16 cellular contexts compared by ENCODE assay signal in genomic region chr16:69190598-69190997, GRCh38. TPM values are rescaled to one million over a fixed set of nuclear protein-coding genes. Genes with fewer than 3 reads are reported as not detected.
DNase-seq lines count a peak whose midpoint lies in the region; ATAC-seq and TF ChIP-seq lines count a peak whose summit lies in the region.
"Had no signal": no experiment of that assay in that cellular context is flagged by ENCODE, and none has a peak within 500 bp of the region (broad histone marks: within the 10 kb centered on the region; RNA-seq: fewer than 3 reads in every experiment).

No MANE protein-coding gene starts in this region.

- H4K20me1 ChIP-seq in PC-9 (ENCODE audit: insufficient read depth): peaks cover 6% of the 10 kb centered on the region; the same call in 1 of the 2 replicates

- no TSS peak for BruUV-seq in PC-9 (replicated peaks; lab: Mats Ljungman, UMichigan)

- peaks cover 33% of the 10 kb centered on the region for H3K4me1 ChIP-seq in PC-9 (replicated peaks; ENCODE audit: insufficient read depth)
- H3K4me1 ChIP-seq in vagina: peaks cover 74% of the 10 kb centered on the region

- CTCF ChIA-PET in PC-9 (lab: Charles Lee): no interaction called here

- H3F3A ChIP-seq in PC-9 (ENCODE audit: insufficient read depth, low read depth): peaks cover 13% of the 10 kb centered on the region; the same call in 1 of the 2 replicates

- H2AFZ ChIP-seq in PC-9: no peak overlapping the region

- TF ChIP-seq CTCF in GM12865 (IDR thresholded peaks at IDR 0.05; ENCODE audit: insufficient read depth, low read depth, low read length, missing control alignments) (no peak), PC-9 (conservative IDR thresholded peaks at IDR 0.05) (no peak), vagina (IDR thresholded peaks at IDR 0.05) (no peak)

- POLR2A ChIA-PET in PC-9 (lab: Charles Lee; ENCODE audit: unreplicated experiment): interaction anchor here (0.6 kb wide), 2 partner anchors 40 to 461 kb away, joined by 3 read pairs; no protein-coding TSS in a partner anchor

- TF ChIP-seq POLR2A in vagina (IDR thresholded peaks at IDR 0.05): no peak

- DNase-seq in AML-193 (lab: John Stamatoyannopoulos, UW) (peak; percentile 89 to 90), GM12865 (ENCODE audit: low read depth) (peak; percentile 23), PC-9 (peak in 1 of 2 experiments; percentile 50), fibroblast of gingiva (ENCODE audit: low read depth) (peak; percentile 31), vagina (ENCODE audit: extremely low spot score in 2 of 2) (no peak), NCI-H226 (no peak)
- DNase-seq in NK-92 treated with Interleukin-12 subunit alpha and Interleukin-12 subunit beta, amount 100 ng/mL, for 24 hours (lab: John Stamatoyannopoulos, UW): no peak
- DNase-seq: activated naive CD4-positive, alpha-beta T cell treated with anti-CD3 and anti-CD28 coated beads for 36 hours; cerebellar nuclear complex; erythroblast; NCI-H1092; psoas muscle; stimulated activated CD4-positive, alpha-beta T cell treated with anti-CD3 and anti-CD28 coated beads, Interleukin-1b, Interleukin-23, amount 100 ng/mL, for 48 hours had no signal

- no peaks in the 10 kb centered on the region for H3K27me3 ChIP-seq in PC-9 (ENCODE audit: insufficient read depth, low read depth)
- no peaks in the 10 kb centered on the region for H3K27me3 ChIP-seq in vagina

- H3K4me2 ChIP-seq in PC-9: peak overlapping the region; percentile 18; the same call in 1 of the 2 replicates

- H3K9me2 ChIP-seq in PC-9 (ENCODE audit: insufficient read depth): no peaks in the 10 kb centered on the region

- ATAC-seq in HG03457 (IDR thresholded peaks at IDR 0.05; ENCODE audit: unreplicated experiment): no peak
- ATAC-seq: psoas muscle; SK-N-SH treated with all-trans-retinoic acid at 6 μM for 48 hours; stimulated activated effector memory CD8-positive, alpha-beta T cell treated with anti-CD3 and anti-CD28 coated beads, Interleukin-12 subunit alpha, Interleukin-12 subunit beta, amount 100 ng/mL, for 72 hours had no signal

- H3K4me3 ChIP-seq in GM12865 (ENCODE audit: low read depth, low read length): no peak overlapping the region
- no peak overlapping the region for H3K4me3 ChIP-seq in PC-9
- H3K4me3 ChIP-seq in vagina: no peak overlapping the region
- H3K4me3 ChIP-seq: psoas muscle had no signal

- no peak overlapping the region; the same call in 1 of the 2 replicates for H3K27ac ChIP-seq in PC-9
- no peak overlapping the region for H3K27ac ChIP-seq in vagina
- H3K27ac ChIP-seq: psoas muscle had no signal

- intact Hi-C loops in PC-9 (cut with micrococcal nuclease; ENCODE audit: unreplicated experiment) (no loop called here), vagina (cut with DNase I) (no loop called here)

- peaks cover 51% of the 10 kb centered on the region for H3K79me2 ChIP-seq in PC-9 (ENCODE audit: low read depth)

- H3K36me3 ChIP-seq in PC-9 (ENCODE audit: low read depth) (no peaks in the 10 kb centered on the region), vagina (no peaks in the 10 kb centered on the region)

- H3K9me3 ChIP-seq in PC-9 (ENCODE audit: insufficient read depth, low read depth): no peaks in the 10 kb centered on the region; the same call in 1 of the 2 replicates
- H3K9me3 ChIP-seq in vagina: no peaks in the 10 kb centered on the region
- H3K9me3 ChIP-seq: psoas muscle had no signal

RNA-seq across cellular contexts. Expression of gene SNTB2, which starts 3.6 kb away (rescaled TPM):
- total RNA-seq in PC-9 (2021): 30.3 and 33.8 TPM in 2 replicates
- 50.8 TPM for total RNA-seq in vagina

RNA-seq across cellular contexts. Expression of gene UTP4, which starts 58.1 kb away (rescaled TPM):
- 42.1 and 45.9 TPM in 2 replicates for total RNA-seq in PC-9 (2021)
- 34.9 TPM for total RNA-seq in vagina

RNA-seq across cellular contexts. Expression of gene CHTF8, which starts 58.2 kb away (rescaled TPM):
- 126 and 161 TPM in 2 replicates for total RNA-seq in PC-9 (2021)
- total RNA-seq in vagina: 59.4 TPM

Comparison
In these comparisons a context has a peak if more than half of its experiments do, and no peak if none do; other contexts are left out.
1. DNase-seq: peak in AML-193 (2 of 2), GM12865 (single experiment) and fibroblast of gingiva (single experiment); none in vagina (0 of 2), NK-92 treated with Interleukin-12 subunit alpha and Interleukin-12 subunit beta, amount 100 ng/mL, for 24 hours (single experiment) and NCI-H226 (single experiment).